Comparison of ENCODE assay signal across 12 cellular contexts in the genomic region with DNA sequence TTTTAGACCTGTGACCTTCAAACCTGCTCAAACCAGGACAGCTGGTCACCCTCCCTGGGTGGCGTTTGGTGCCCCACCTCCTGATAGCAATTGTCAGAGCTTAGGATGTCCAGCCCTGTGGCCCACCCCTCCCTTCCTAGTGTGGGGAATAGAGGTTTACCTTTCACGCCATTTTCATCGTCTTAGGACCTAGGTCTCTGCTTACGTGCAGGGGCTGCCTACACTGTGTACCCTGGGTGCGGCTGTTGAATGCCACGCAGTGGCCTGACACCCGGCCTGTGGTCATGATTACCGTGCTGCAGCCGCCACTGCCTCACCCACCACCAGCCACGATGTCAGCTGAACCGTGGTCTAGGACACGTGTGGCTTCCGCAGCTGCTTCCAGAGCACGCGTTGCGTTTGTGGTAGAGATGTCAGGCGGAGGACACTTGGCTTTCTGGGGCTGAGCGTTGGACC.
DNase-seq lines count a peak whose midpoint lies in the region; ATAC-seq and TF ChIP-seq lines count a peak whose summit lies in the region.
"Had no signal": no experiment of that assay in that cellular context is flagged by ENCODE, and none has a peak within 500 bp of the region (broad histone marks: within the 10 kb centered on the region; RNA-seq: fewer than 3 reads in every experiment).

No MANE protein-coding gene starts in this region.

- H3K27ac Mint-ChIP-seq in central memory CD8-positive, alpha-beta T cell (ENCODE audit: low read depth) = peak overlapping the region; percentile 6

- no peaks in the 10 kb centered on the region for H3K9me3 ChIP-seq in testis

- no peaks in the 10 kb centered on the region for H3K27me3 Mint-ChIP-seq in central memory CD8-positive, alpha-beta T cell
- H3K27me3 Mint-ChIP-seq: naive B cell had no signal

- DNase-seq in activated CD4-positive, CD25-positive, alpha-beta regulatory T cell treated with anti-CD3 and anti-CD28 coated beads, Interleukin-2, amount 50 U/mL, for 72 hours = peak; percentile 25
- no peak for DNase-seq in activated CD4-positive, CD25-positive, alpha-beta regulatory T cell (lab: John Stamatoyannopoulos, UW)
- DNase-seq in central memory CD8-positive, alpha-beta T cell (ENCODE audit: low spot score in 2 of 2) = no peak
- DNase-seq in mucosa of gallbladder (ENCODE audit: low spot score) = peak; percentile 28
- no peak for DNase-seq in testis
- no peak for DNase-seq in HCEC 1CT
- DNase-seq in KG1 (lab: John Stamatoyannopoulos, UW) = no peak
- DNase-seq: activated CD8-positive, alpha-beta memory T cell treated with anti-CD3 and anti-CD28 coated beads for 24 hours; glutamatergic neuron; naive B cell; NCI-H526 treated with DMSO at 0.1 percent for 48 hours had no signal

- peak overlapping the region; percentile 71 to 87 for H3K27ac ChIP-seq in testis

- ATAC-seq in central memory CD8-positive, alpha-beta T cell (replicated peaks; ENCODE audit: extremely low read depth, poor library complexity, severe bottlenecking) = no peak
- ATAC-seq in HG03571 (IDR thresholded peaks at IDR 0.05; ENCODE audit: unreplicated experiment) = no peak

- no peaks in the 10 kb centered on the region for H3K27me3 ChIP-seq in testis

- no peak overlapping the region for H3K4me3 Mint-ChIP-seq in central memory CD8-positive, alpha-beta T cell
- H3K4me3 Mint-ChIP-seq: naive B cell had no signal

- no peak for TF ChIP-seq POLR2A in testis (IDR thresholded peaks at IDR 0.05)

- no peaks in the 10 kb centered on the region for H3K9me3 Mint-ChIP-seq in central memory CD8-positive, alpha-beta T cell
- H3K9me3 Mint-ChIP-seq: naive B cell had no signal

- no peaks in the 10 kb centered on the region for H3K36me3 ChIP-seq in testis (ENCODE audit: low read depth, missing control alignments)

- no peak overlapping the region for H3K4me3 ChIP-seq in testis

- intact Hi-C loops in testis (cut with DNase I; ENCODE audit: low total_unique reads) = no loop called here

- 82 to 85% methylated on average over 12 to 18 of the region's 18 CpGs for WGBS in testis, 2 donors

- H3K36me3 Mint-ChIP-seq in central memory CD8-positive, alpha-beta T cell (ENCODE audit: insufficient read depth) = peaks cover 43% of the 10 kb centered on the region

- TF ChIP-seq CTCF in testis (IDR thresholded peaks at IDR 0.05) = no peak

- H3K4me1 ChIP-seq in testis = peaks cover 25% of the 10 kb centered on the region

- H3K4me1 Mint-ChIP-seq in central memory CD8-positive, alpha-beta T cell = no peaks in the 10 kb centered on the region

Comparison
In these comparisons a context has a peak if more than half of its experiments do, and no peak if none do; other contexts are left out.
1. DNase-seq: peak in activated CD4-positive, CD25-positive, alpha-beta regulatory T cell treated with anti-CD3 and anti-CD28 coated beads, Interleukin-2, amount 50 U/mL, for 72 hours (single experiment) and mucosa of gallbladder (single experiment); none in activated CD4-positive, CD25-positive, alpha-beta regulatory T cell (0 of 4), central memory CD8-positive, alpha-beta T cell (0 of 2), testis (single experiment), HCEC 1CT (single experiment) and KG1 (single experiment).